Comparison of ENCODE assay signal across 18 cellular contexts in genomic region chr17:57944796-57945362, GRCh38. TPM values are rescaled to one million over a fixed set of nuclear protein-coding genes. Genes with fewer than 3 reads are reported as not detected.
DNase-seq lines count a peak whose midpoint lies in the region; ATAC-seq and TF ChIP-seq lines count a peak whose summit lies in the region.
"Had no signal": no experiment of that assay in that cellular context is flagged by ENCODE, and none has a peak within 500 bp of the region (broad histone marks: within the 10 kb centered on the region; RNA-seq: fewer than 3 reads in every experiment).

No MANE protein-coding gene starts in this region.

- H4K91ac ChIP-seq in IMR-90 (ENCODE audit: insufficient read depth, low read depth, low read length) = no peak overlapping the region

- H3K4me1 ChIP-seq in IMR-90 (ENCODE audit: control insufficient read depth, insufficient read depth, low read length) (peaks cover 33% of the 10 kb centered on the region), mucosa of rectum (ENCODE audit: control insufficient read depth in 2 of 2, insufficient read depth in 2 of 2, low read length in 2 of 2) (peaks cover 36 to 43% of the 10 kb centered on the region in 2 donors)

- POLR2A ChIA-PET in IMR-90 (lab: Charles Lee; ENCODE audit: unreplicated experiment) = no interaction called here

- ATAC-seq in IMR-90 (ENCODE audit: low read depth) = no peak
- ATAC-seq in GM18870 (IDR thresholded peaks at IDR 0.05; ENCODE audit: unreplicated experiment) = no peak
- no peak for ATAC-seq in GM21515 (IDR thresholded peaks at IDR 0.05; ENCODE audit: unreplicated experiment)
- ATAC-seq in T-helper 17 cell = no peak
- ATAC-seq: right lobe of liver had no signal

- peaks cover 27% of the 10 kb centered on the region for H3K4me1 Mint-ChIP-seq in T-helper 17 cell

- no peak overlapping the region for H3K4me3 Mint-ChIP-seq in T-helper 17 cell
- H3K4me3 Mint-ChIP-seq: activated CD4-positive, alpha-beta T cell treated with anti-CD3 and anti-CD28 coated beads, Interleukin-2, amount 10 ng/mL, durations not matched to agents 24 days and 14 days had no signal

- H3K18ac ChIP-seq in IMR-90 (ENCODE audit: low read depth, low read length) = no peak overlapping the region

- H3K23ac ChIP-seq in IMR-90 (ENCODE audit: low read depth, low read length) = no peak overlapping the region

- CTCF ChIA-PET in IMR-90 (lab: Yijun Ruan, JAX) = interaction anchor here (0.6 kb wide), 1 partner anchor 1162 kb away, joined by 3 read pairs; no protein-coding TSS in a partner anchor

- intact Hi-C loops in IMR-90 (cut with micrococcal nuclease) = no loop called here

- in situ Hi-C loops in IMR-90 (cut with MboI; ENCODE audit: low sequenced_read_pairs) = no loop called here

- no peak overlapping the region for H2AK5ac ChIP-seq in IMR-90 (ENCODE audit: low read depth, low read length)

- H3K27ac ChIP-seq in IMR-90 (ENCODE audit: insufficient read depth, low read length) = no peak overlapping the region
- H3K27ac ChIP-seq in cingulate gyrus (ENCODE audit: low read depth, low read length) = peak overlapping the region; percentile 52
- H3K27ac ChIP-seq in mucosa of rectum (ENCODE audit: low read depth in 2 of 2, low read length in 2 of 2) = peak overlapping the region; percentile 1 to 35
- H3K27ac ChIP-seq: suprapubic skin had no signal

- no peak overlapping the region for H3K27ac Mint-ChIP-seq in T-helper 17 cell
- H3K27ac Mint-ChIP-seq: activated CD4-positive, alpha-beta T cell treated with anti-CD3 and anti-CD28 coated beads, Interleukin-2, amount 10 ng/mL, durations not matched to agents 24 days and 14 days had no signal

- H4K5ac ChIP-seq in IMR-90 (ENCODE audit: low read depth, low read length) = no peak overlapping the region

- no peak overlapping the region for H3K4ac ChIP-seq in IMR-90 (ENCODE audit: low read depth, low read length)

- peaks cover 39% of the 10 kb centered on the region for H3K27me3 Mint-ChIP-seq in T-helper 17 cell

- DNase-seq in IMR-90 = no peak
- DNase-seq in superior temporal gyrus (ENCODE audit: extremely low spot score) = peak; percentile 29
- DNase-seq in NCI-H2081 treated with DMSO at 0.1 percent for 48 hours (lab: John Stamatoyannopoulos, UW) = no peak
- no peak for DNase-seq in T-helper 17 cell
- DNase-seq: activated CD4-positive, alpha-beta T cell treated with anti-CD3 and anti-CD28 coated beads, Interleukin-2, amount 10 ng/mL, durations not matched to agents 24 days and 14 days; activated CD8-positive, alpha-beta memory T cell treated with anti-CD3 and anti-CD28 coated beads, Interleukin-2, amount 50 U/mL, for 48 hours; activated gamma-delta T cell treated with Interleukin-2 at 50 U/mL for 16 hours; GM23248; KG1; NCI-H526; OCI-M1; right lobe of liver had no signal

- no TSS peak for BruUV-seq in IMR-90 (replicated peaks; lab: Mats Ljungman, UMichigan)

- TF ChIP-seq RAD21 in IMR-90 (IDR thresholded peaks at IDR 0.05; ENCODE audit: low read length) = no peak

- TF ChIP-seq POLR2A in IMR-90 (IDR thresholded peaks at IDR 0.05; ENCODE audit: low read depth, low read length) = no peak

- no peak overlapping the region for H4K8ac ChIP-seq in IMR-90 (ENCODE audit: low read depth in 2 of 2, low read length in 2 of 2)

- no peak overlapping the region for H2BK20ac ChIP-seq in IMR-90 (ENCODE audit: low read depth, low read length)

- H2BK5ac ChIP-seq in IMR-90 (ENCODE audit: low read depth, low read length, poor library complexity, severe bottlenecking) = no peak overlapping the region

- H3K9me3 ChIP-seq in IMR-90 (ENCODE audit: control insufficient read depth, insufficient read depth, low read length) = no peaks in the 10 kb centered on the region
- H3K9me3 ChIP-seq in mucosa of rectum (ENCODE audit: control insufficient read depth in 2 of 2, low read length in 2 of 2) = no peaks in the 10 kb centered on the region
- no peaks in the 10 kb centered on the region for H3K9me3 ChIP-seq in T-helper 17 cell (ENCODE audit: control insufficient read depth, low read length, poor library complexity, severe bottlenecking)
- H3K9me3 ChIP-seq: right lobe of liver, suprapubic skin had no signal

- no peak overlapping the region for H2BK15ac ChIP-seq in IMR-90 (ENCODE audit: low read depth, low read length)

- peak overlapping the region; percentile 14; the same call in 1 of the 2 replicates for H3K14ac ChIP-seq in IMR-90 (replicated peaks; ENCODE audit: low read depth, low read length)

- no peak overlapping the region for H3K4me2 ChIP-seq in IMR-90 (ENCODE audit: low read depth, low read length)

- peaks cover 3% of the 10 kb centered on the region for H3K36me3 Mint-ChIP-seq in T-helper 17 cell (ENCODE audit: low read depth)

- H3K27me3 ChIP-seq in IMR-90 (ENCODE audit: control insufficient read depth, insufficient read depth, low read length) (no peaks in the 10 kb centered on the region), mucosa of rectum (ENCODE audit: control insufficient read depth in 2 of 2, insufficient read depth in 2 of 2, low read length in 2 of 2) (no peaks in the 10 kb centered on the region)
- H3K27me3 ChIP-seq: right lobe of liver, suprapubic skin had no signal

- H3K36me3 ChIP-seq in IMR-90 (ENCODE audit: control insufficient read depth, insufficient read depth, low read length) = no peaks in the 10 kb centered on the region
- no peaks in the 10 kb centered on the region for H3K36me3 ChIP-seq in mucosa of rectum (ENCODE audit: control insufficient read depth in 2 of 2, insufficient read depth in 2 of 2, low read length in 2 of 2)
- H3K36me3 ChIP-seq: right lobe of liver, suprapubic skin had no signal

- H3K56ac ChIP-seq in IMR-90 (ENCODE audit: extremely low read depth, insufficient read depth, low read length) = no peak overlapping the region

- dilution Hi-C loops in IMR-90 (cut with HindIII; ENCODE audit: low sequenced_read_pairs, unreplicated experiment) = no loop called here

- TF ChIP-seq CTCF in IMR-90 (conservative IDR thresholded peaks at IDR 0.05; ENCODE audit: low read depth, low read length) = no peak

- no peak overlapping the region for H2AFZ ChIP-seq in IMR-90 (replicated peaks; ENCODE audit: low read length, poor library complexity)
- H2AFZ ChIP-seq: GM23248 had no signal

- 100% methylated on average over 1 of the region's 9 CpGs; no CpG with 5 or more reads in 1 of the 2 experiments for WGBS in IMR-90 (ENCODE audit: extremely low coverage in 2 of 2, insufficient read length in 1 of 2), 2 experiments

- no peak overlapping the region for H2AK9ac ChIP-seq in IMR-90 (replicated peaks; ENCODE audit: low read depth, low read length, poor library complexity)

- peaks cover 42 to 83% of the 10 kb centered on the region in 2 experiments for H3K79me1 ChIP-seq in IMR-90 (ENCODE audit: low read depth in 1 of 2, low read length in 2 of 2)

- no peak overlapping the region for H3K9ac ChIP-seq in IMR-90 (ENCODE audit: low read depth, low read length)
- no peak overlapping the region for H3K9ac ChIP-seq in mucosa of rectum (ENCODE audit: low read depth in 1 of 2, low read length in 2 of 2)

- H3K4me3 ChIP-seq in IMR-90 (ENCODE audit: insufficient read depth, low read depth, low read length) = no peak overlapping the region
- H3K4me3 ChIP-seq in mucosa of rectum (ENCODE audit: low read length in 2 of 2) = no peak overlapping the region
- H3K4me3 ChIP-seq: GM23248, lung, right lobe of liver, suprapubic skin had no signal

- H3K9me1 ChIP-seq in IMR-90 (ENCODE audit: insufficient read depth, low read length) = peaks cover 35% of the 10 kb centered on the region

- peaks cover 23% of the 10 kb centered on the region; the same call in 1 of the 2 replicates for H4K20me1 ChIP-seq in IMR-90 (ENCODE audit: insufficient read depth, low read length)

- H2BK120ac ChIP-seq in IMR-90 (ENCODE audit: low read depth, low read length) = no peak overlapping the region

TF ChIP-seq in IMR-90, 13 proteins besides CTCF, POLR2A, EP300 and RAD21 (continues in another document):
- no peak for TF ChIP-seq BHLHE40 (IDR thresholded peaks at IDR 0.05; ENCODE audit: low read depth, low read length)
- TF ChIP-seq, protein P1, sequence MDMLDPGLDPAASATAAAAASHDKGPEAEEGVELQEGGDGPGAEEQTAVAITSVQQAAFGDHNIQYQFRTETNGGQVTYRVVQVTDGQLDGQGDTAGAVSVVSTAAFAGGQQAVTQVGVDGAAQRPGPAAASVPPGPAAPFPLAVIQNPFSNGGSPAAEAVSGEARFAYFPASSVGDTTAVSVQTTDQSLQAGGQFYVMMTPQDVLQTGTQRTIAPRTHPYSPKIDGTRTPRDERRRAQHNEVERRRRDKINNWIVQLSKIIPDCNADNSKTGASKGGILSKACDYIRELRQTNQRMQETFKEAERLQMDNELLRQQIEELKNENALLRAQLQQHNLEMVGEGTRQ (IDR thresholded peaks at IDR 0.05; ENCODE audit: low read depth, low read length) = no peak
- no peak for TF ChIP-seq FOS (IDR thresholded peaks at IDR 0.05; ENCODE audit: low read depth, low read length)
- TF ChIP-seq SMC3 (IDR thresholded peaks at IDR 0.05; ENCODE audit: low read depth, low read length) = no peak
- TF ChIP-seq MAFK (IDR thresholded peaks at IDR 0.05; ENCODE audit: low read depth, low read length) = no peak
- no peak for TF ChIP-seq CHD1 (IDR thresholded peaks at IDR 0.05; ENCODE audit: low read depth, low read length)
- no peak for TF ChIP-seq RCOR1 (IDR thresholded peaks at IDR 0.05; ENCODE audit: insufficient replicate concordance, low read length)
- no peak for TF ChIP-seq RFX5 (IDR thresholded peaks at IDR 0.05; ENCODE audit: low read depth, low read length)
- no peak for TF ChIP-seq CEBPB (IDR thresholded peaks at IDR 0.05; ENCODE audit: low read depth, low read length)
- no peak for TF ChIP-seq NFE2L2 (IDR thresholded peaks at IDR 0.05; ENCODE audit: low read depth, low read length)
- TF ChIP-seq MAZ (IDR thresholded peaks at IDR 0.05; ENCODE audit: borderline replicate concordance, low read depth, low read length) = no peak

RNA-seq across cellular contexts. Expression of gene CUEDC1, which starts 10.3 kb away (rescaled TPM):
- 4.1 and 4.2 TPM in 2 replicates for total RNA-seq in IMR-90 (2012; rRNA removed)
- 21.2 and 22.6 TPM in 2 replicates for polyA plus RNA-seq in IMR-90 (2012; rRNA removed)
- polyA plus RNA-seq in IMR-90 (2012; cell fraction: cytosol; rRNA removed) = 16.0 and 18.8 TPM in 2 replicates
- polyA plus RNA-seq in IMR-90 (2012; cell fraction: nucleus; rRNA removed; ENCODE audit: low replicate concordance) = 69.3 and 81.4 TPM in 2 replicates
- under 1 TPM; 0.21 to 0.82 TPM for total RNA-seq in T-helper 17 cell

RNA-seq across cellular contexts. Expression of gene VEZF1, which starts 43.2 kb away (rescaled TPM):
- 40.3 and 42.1 TPM in 2 replicates for total RNA-seq in IMR-90 (2012; rRNA removed)
- polyA plus RNA-seq in IMR-90 (2012; rRNA removed) = 21.1 and 22.4 TPM in 2 replicates
- polyA plus RNA-seq in IMR-90 (2012; cell fraction: cytosol; rRNA removed) = 7.6 and 9.8 TPM in 2 replicates
- polyA plus RNA-seq in IMR-90 (2012; cell fraction: nucleus; rRNA removed; ENCODE audit: low replicate concordance) = 11.5 and 37.6 TPM in 2 replicates
- total RNA-seq in T-helper 17 cell = 10 to 100 TPM; 41.7 to 48.7 TPM
